ENCODE assay signal across 8 cellular contexts in the genomic region with DNA sequence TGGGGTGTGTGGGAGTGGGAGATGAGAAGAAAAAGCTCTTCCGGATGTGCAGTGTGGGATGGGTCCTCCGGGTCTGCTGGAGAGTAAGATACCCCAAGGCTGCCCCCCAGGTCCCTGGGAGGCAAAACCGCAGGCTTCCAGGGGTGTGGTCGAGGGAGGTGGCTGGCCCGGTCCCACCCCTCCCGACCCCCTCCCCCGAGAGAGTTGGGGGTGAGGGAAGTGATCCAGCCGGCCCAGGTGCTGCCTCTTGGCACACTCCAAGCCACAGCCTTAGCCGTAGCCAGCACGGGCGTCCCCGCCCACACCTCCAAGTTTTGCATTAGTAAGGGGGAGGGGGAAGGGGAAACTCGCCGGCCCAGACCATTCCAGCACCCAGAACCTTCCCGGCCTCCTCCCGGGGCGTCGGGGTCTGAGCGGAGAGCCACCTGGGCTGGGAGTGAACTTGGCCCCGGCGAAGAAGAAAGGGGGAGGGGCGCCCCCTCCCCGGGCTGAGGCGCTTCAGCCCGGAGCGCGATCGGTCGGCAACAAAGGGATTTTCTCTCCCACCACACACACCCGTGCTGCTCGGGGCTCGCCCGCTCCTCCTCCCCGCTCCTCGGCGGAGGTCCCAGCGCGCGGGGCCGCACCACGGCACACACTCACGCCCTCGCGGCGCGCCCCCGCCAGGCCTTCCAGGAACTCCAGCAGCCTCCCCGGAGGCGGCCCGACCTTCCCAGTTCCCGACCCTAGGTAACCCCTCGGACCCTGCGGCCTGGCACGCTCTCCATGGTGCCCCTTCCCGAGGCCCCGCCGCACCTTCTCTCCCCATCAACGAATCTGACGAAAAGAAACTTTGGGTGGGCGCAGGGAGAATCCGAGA. TPM values are rescaled to one million over a fixed set of nuclear protein-coding genes. Genes with fewer than 3 reads are reported as not detected.
DNase-seq lines count a peak whose midpoint lies in the region; ATAC-seq and TF ChIP-seq lines count a peak whose summit lies in the region.

No MANE protein-coding gene starts in this region.

- H3K27ac ChIP-seq in AG04450 (ENCODE audit: low read depth, low read length) (no peak overlapping the region), colonic mucosa (no peak overlapping the region), mesodermal cell (ENCODE audit: low read depth, low read length, severe bottlenecking) (no peak overlapping the region)

- WGBS in mesodermal cell (ENCODE audit: insufficient coverage in 2 of 2), 2 experiments, result 5 to 6% methylated on average over 7 of the region's 61 CpGs

- H3K4me1 ChIP-seq in colonic mucosa (peaks cover 6% of the 10 kb centered on the region), mesodermal cell (ENCODE audit: control insufficient read depth, insufficient read depth, low read length, poor library complexity, severe bottlenecking) (peaks cover 33% of the 10 kb centered on the region)

- intact Hi-C loops in colonic mucosa (cut with DNase I), result loop anchor here (10.0 kb wide), 1 partner anchor 269 kb away; no protein-coding TSS in a partner anchor

- ATAC-seq in HG03432 (IDR thresholded peaks at IDR 0.05; ENCODE audit: unreplicated experiment), result peak; percentile 44
- ATAC-seq in HG03442 (IDR thresholded peaks at IDR 0.05; ENCODE audit: unreplicated experiment), result no peak
- ATAC-seq in HG03159 (IDR thresholded peaks at IDR 0.05; ENCODE audit: unreplicated experiment), result no peak

- peak overlapping the region; percentile 46 for H3K4me3 ChIP-seq in AG04450 (ENCODE audit: low read depth, low read length)
- peak overlapping the region; percentile 34 for H3K4me3 ChIP-seq in colonic mucosa
- H3K4me3 ChIP-seq in mesodermal cell (ENCODE audit: extremely low read depth, insufficient read depth, low read length, poor library complexity, severe bottlenecking), result peak overlapping the region; percentile 18

- CTCF ChIA-PET in AG04450 (lab: Charles Lee), result interaction anchor here (0.6 kb wide), 1 partner anchor 377 kb away, joined by 7 read pairs; no protein-coding TSS in a partner anchor

- no peak for DNase-seq in AG04450 (ENCODE audit: low read depth, low spot score)
- no peak for DNase-seq in colonic mucosa
- DNase-seq in HUDEP-2 (lab: John Stamatoyannopoulos, UW; ENCODE audit: unreplicated experiment in 76 of 76), result no peak
- no peak for DNase-seq in pons (ENCODE audit: low spot score)

- peak overlapping the region; percentile 22 to 54 for H3K9ac ChIP-seq in colonic mucosa (ENCODE audit: low read depth in 2 of 2, low read length in 2 of 2)

- H3K9me3 ChIP-seq in AG04450 (ENCODE audit: control insufficient read depth, insufficient read depth, low read length), result no peaks in the 10 kb centered on the region
- no peaks in the 10 kb centered on the region for H3K9me3 ChIP-seq in colonic mucosa
- H3K9me3 ChIP-seq in mesodermal cell (ENCODE audit: control insufficient read depth, low read length), result no peaks in the 10 kb centered on the region

- H3K36me3 ChIP-seq in colonic mucosa (no peaks in the 10 kb centered on the region), mesodermal cell (ENCODE audit: control insufficient read depth, insufficient read depth, low read length) (no peaks in the 10 kb centered on the region)

- H3K27me3 ChIP-seq in AG04450 (ENCODE audit: control insufficient read depth, insufficient read depth, low read length) (no peaks in the 10 kb centered on the region), colonic mucosa (peaks cover 18% of the 10 kb centered on the region)

- no peak for TF ChIP-seq CTCF in AG04450 (IDR thresholded peaks at IDR 0.05; ENCODE audit: low read depth, low read length)
- no peak for TF ChIP-seq CTCF in colonic mucosa (IDR thresholded peaks at IDR 0.05)

- POLR2A ChIA-PET in AG04450 (lab: Yijun Ruan, JAX), result no interaction called here

RNA-seq across cellular contexts. Expression of a gene that starts 14.4 kb away (rescaled TPM):
- polyA plus RNA-seq in AG04450 (2011; rRNA removed), result 5.4 and 8.6 TPM in 2 replicates
- polyA minus RNA-seq in AG04450 (2011; rRNA and poly(A)+ RNA removed), result 13.0 and 16.9 TPM in 2 replicates
- 10 to 100 TPM; 18.3 to 21.3 TPM for total RNA-seq in colonic mucosa
- 21.2 TPM for polyA plus RNA-seq in mesodermal cell (2013, experiment 1 of 2)
- 19.5 TPM for polyA plus RNA-seq in mesodermal cell (2013, experiment 2 of 2)
